23 cellular contexts compared by ENCODE assay signal in the genomic region with DNA sequence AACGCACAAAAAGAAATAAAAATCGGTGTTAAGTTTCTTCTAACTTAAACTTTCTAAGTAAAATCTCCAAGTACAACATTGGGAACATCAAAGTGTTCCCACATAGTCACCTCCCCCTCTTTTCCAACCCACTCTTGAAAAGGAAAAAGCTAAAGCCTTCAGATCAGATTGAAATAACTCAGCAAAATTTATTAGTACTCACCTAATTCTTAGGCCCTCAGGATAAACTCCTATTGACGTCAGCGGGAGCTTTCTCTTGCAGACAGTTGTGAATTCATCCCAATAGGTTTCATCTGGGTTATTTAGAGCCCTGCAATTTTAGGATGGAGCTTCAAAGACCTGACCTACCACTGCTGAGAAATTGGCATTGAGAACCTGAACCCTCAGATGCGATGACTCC.
"Had no signal": no experiment of that assay in that cellular context is flagged by ENCODE, and none has a peak within 500 bp of the region (broad histone marks: within the 10 kb centered on the region; RNA-seq: fewer than 3 reads in every experiment).

No MANE protein-coding gene starts in this region.

- H3K27me3 ChIP-seq: dorsolateral prefrontal cortex, gastrocnemius medialis, right atrium auricular region, sigmoid colon, testis, tibial nerve, upper lobe of right lung had no signal

- H3K9me3 ChIP-seq: gastrocnemius medialis, right atrium auricular region, sigmoid colon, testis, tibial nerve, upper lobe of right lung had no signal

- H3K4me1 ChIP-seq: gastrocnemius medialis, right atrium auricular region, sigmoid colon, testis, tibial nerve, upper lobe of right lung had no signal

- H3K9me3 Mint-ChIP-seq: neural crest cell had no signal

- H3K36me3 Mint-ChIP-seq: naive thymus-derived CD8-positive, alpha-beta T cell; stimulated activated naive B cell treated with anti-CD40 and anti-IgM and Interleukin-4, amounts not matched to agents 10 μg/mL and 1 μg/mL and 100 μg/mL, for 72 hours had no signal

- H3K36me3 ChIP-seq: gastrocnemius medialis, right atrium auricular region, sigmoid colon, tibial nerve, upper lobe of right lung had no signal

- H3K27me3 Mint-ChIP-seq: naive thymus-derived CD8-positive, alpha-beta T cell; stimulated activated naive B cell treated with anti-CD40 and anti-IgM and Interleukin-4, amounts not matched to agents 10 μg/mL and 1 μg/mL and 100 μg/mL, for 72 hours; stimulated activated naive CD8-positive, alpha-beta T cell treated with anti-CD3 and anti-CD28 coated beads, Interleukin-15, amount 100 ng/mL, for 72 hours had no signal

- H3K4me3 Mint-ChIP-seq: naive thymus-derived CD8-positive, alpha-beta T cell; neural crest cell; stimulated activated naive B cell treated with anti-CD40 and anti-IgM and Interleukin-4, amounts not matched to agents 10 μg/mL and 1 μg/mL and 100 μg/mL, for 72 hours; stimulated activated naive CD8-positive, alpha-beta T cell treated with anti-CD3 and anti-CD28 coated beads, Interleukin-15, amount 100 ng/mL, for 72 hours had no signal

- H3K27ac Mint-ChIP-seq: naive thymus-derived CD8-positive, alpha-beta T cell; stimulated activated naive B cell treated with anti-CD40 and anti-IgM and Interleukin-4, amounts not matched to agents 10 μg/mL and 1 μg/mL and 100 μg/mL, for 72 hours; stimulated activated naive CD8-positive, alpha-beta T cell treated with anti-CD3 and anti-CD28 coated beads, Interleukin-15, amount 100 ng/mL, for 72 hours had no signal

- H3K4me1 Mint-ChIP-seq: naive thymus-derived CD8-positive, alpha-beta T cell; neural crest cell; stimulated activated naive B cell treated with anti-CD40 and anti-IgM and Interleukin-4, amounts not matched to agents 10 μg/mL and 1 μg/mL and 100 μg/mL, for 72 hours; stimulated activated naive CD8-positive, alpha-beta T cell treated with anti-CD3 and anti-CD28 coated beads, Interleukin-15, amount 100 ng/mL, for 72 hours had no signal

- H3K27ac ChIP-seq: dorsolateral prefrontal cortex, gastrocnemius medialis, right atrium auricular region, sigmoid colon, skin epidermis, testis, tibial nerve, upper lobe of right lung had no signal

- H3K4me3 ChIP-seq: dorsolateral prefrontal cortex, gastrocnemius medialis, lung, mucosa of descending colon, right atrium auricular region, sigmoid colon, skin epidermis, testis, tibial nerve, upper lobe of right lung had no signal

- DNase-seq: cortex of kidney; dorsolateral prefrontal cortex; effector CD8-positive, alpha-beta T cell; gastrocnemius medialis; kidney; left cardiac atrium; left ventricle myocardium superior; mesenchymal stem cell; mucosa of descending colon; naive thymus-derived CD8-positive, alpha-beta T cell; posterior cingulate gyrus; sigmoid colon; stimulated activated CD4-positive, alpha-beta T cell treated with anti-CD3 and anti-CD28 coated beads, Interleukin-2, amount 100 ng/mL, for 24 hours; stimulated activated CD4-positive, alpha-beta T cell treated with anti-CD3 and anti-CD28 coated beads, Interleukin-4, amount 100 ng/mL, for 4 hours; stimulated activated naive B cell treated with anti-CD40 and anti-IgM and Interleukin-4, amounts not matched to agents 10 μg/mL and 1 μg/mL and 100 μg/mL, for 72 hours; stimulated activated naive CD8-positive, alpha-beta T cell treated with anti-CD3 and anti-CD28 coated beads, Interleukin-15, amount 100 ng/mL, for 72 hours; testis; upper lobe of right lung had no signal
